ENCODE assay signal across 9 cellular contexts in the genomic region with DNA sequence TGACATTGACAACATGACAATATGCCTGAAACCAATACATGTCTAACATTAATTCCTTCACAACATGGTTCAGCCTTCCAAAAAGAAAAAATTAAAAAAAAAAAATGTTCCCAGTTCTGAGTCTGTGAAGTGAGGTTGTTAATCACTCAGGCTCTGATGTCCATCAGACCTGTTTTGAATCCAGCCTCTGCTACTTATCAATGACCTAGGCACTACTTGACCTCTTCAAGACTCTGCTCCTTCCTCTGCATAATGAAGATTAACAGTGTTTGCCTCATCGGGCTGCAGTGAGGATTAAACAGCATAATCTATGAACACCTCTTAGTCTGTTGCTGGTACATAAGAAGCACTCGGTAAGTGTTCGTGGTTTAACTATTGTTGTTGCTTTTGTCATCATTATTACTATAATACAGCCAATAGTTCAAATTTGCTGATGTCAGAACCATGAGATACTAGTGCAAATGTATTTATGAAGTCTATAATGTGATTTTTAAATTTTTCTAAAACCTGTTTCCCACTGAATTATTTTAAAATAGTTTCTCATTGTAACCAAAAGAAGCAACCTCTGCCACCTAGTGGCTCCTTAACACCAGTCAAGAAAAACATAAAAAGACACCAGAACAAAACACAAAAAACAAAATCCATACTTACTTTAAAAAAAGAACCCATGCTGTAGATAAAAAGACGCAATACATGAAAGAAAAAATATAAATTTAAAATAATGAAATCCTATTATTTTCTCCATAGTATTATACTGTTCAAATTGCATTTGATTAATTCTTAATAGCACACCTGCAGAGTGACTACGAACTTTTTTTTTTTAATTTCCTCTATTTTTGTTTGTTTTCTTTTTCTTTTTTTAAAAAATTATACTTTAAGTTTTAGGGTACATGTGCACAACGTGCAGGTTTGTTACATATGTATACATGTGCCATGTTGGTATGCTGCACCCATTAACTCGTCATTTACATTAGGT. TPM values are rescaled to one million over a fixed set of nuclear protein-coding genes. Genes with fewer than 3 reads are reported as not detected.
A peak's percentile ranks its signal among the peaks of the same experiment; 100 is the strongest.
DNase-seq lines count a peak whose midpoint lies in the region; ATAC-seq, FAIRE-seq and TF ChIP-seq lines count a peak whose summit lies in the region.
"Had no signal": no experiment of that assay in that cellular context is flagged by ENCODE, and none has a peak within 500 bp of the region (broad histone marks: within the 10 kb centered on the region; RNA-seq: fewer than 3 reads in every experiment).

No MANE protein-coding gene starts in this region.

- ATAC-seq in HepG2 (no peak), HG03039 (IDR thresholded peaks at IDR 0.05; ENCODE audit: unreplicated experiment) (no peak), GM18519 (IDR thresholded peaks at IDR 0.05; ENCODE audit: low FRiP score, unreplicated experiment) (no peak), HG03354 (IDR thresholded peaks at IDR 0.05; ENCODE audit: poor library complexity, severe bottlenecking, unreplicated experiment) (no peak), HG02938 (IDR thresholded peaks at IDR 0.05; ENCODE audit: unreplicated experiment) (no peak)

- CTCF ChIA-PET in HepG2 (lab: Yijun Ruan, JAX; ENCODE audit: low intra/inter-chr PET ratio, low total read pairs): interaction anchor here (1.2 kb wide), 1 partner anchor 63 kb away, joined by 4 read pairs; no protein-coding TSS in a partner anchor

- H3K9ac ChIP-seq in HepG2 (ENCODE audit: insufficient read depth, low read depth, low read length): no peak overlapping the region

- BruUV-seq in HepG2 (replicated peaks; lab: Mats Ljungman, UMichigan): no TSS peak

- H4K20me1 ChIP-seq in HepG2 (ENCODE audit: insufficient read depth, low read length): no peaks in the 10 kb centered on the region

- FAIRE-seq in HepG2 (lab: Jason Lieb, UNC): no peak

- H3K4me1 ChIP-seq in adrenal gland (replicated peaks in 1 of 2): no peaks in the 10 kb centered on the region
- H3K4me1 ChIP-seq in HepG2 (ENCODE audit: insufficient read depth, low read length): no peaks in the 10 kb centered on the region
- H3K4me1 ChIP-seq: SJCRH30 had no signal

- H3K27ac ChIP-seq in adrenal gland (no peak overlapping the region), HepG2 (ENCODE audit: extremely low read length, insufficient read depth, low read length) (no peak overlapping the region)
- H3K27ac ChIP-seq: SJCRH30 had no signal

- intact Hi-C loops in adrenal gland (cut with DNase I) (loop anchor here (5.0 to 10.0 kb wide), 2 partner anchors 255 to 267 kb away; no protein-coding TSS in a partner anchor), HepG2 (cut with micrococcal nuclease; ENCODE audit: unreplicated experiment) (loop anchor here (5.0 to 10.0 kb wide), 3 partner anchors 62 to 265 kb away; no protein-coding TSS in a partner anchor)

- TF ChIP-seq POLR2A in adrenal gland (IDR thresholded peaks at IDR 0.05): no peak
- TF ChIP-seq POLR2A in HepG2 (IDR thresholded peaks at IDR 0.05; ENCODE audit: insufficient read depth in 1 of 2, low read depth in 2 of 2, low read length in 2 of 2): no peak

- H3K9me3 ChIP-seq in adrenal gland (replicated peaks in 1 of 3) (no peaks in the 10 kb centered on the region), HepG2 (ENCODE audit: low read length) (peaks cover 7% of the 10 kb centered on the region; the same call in 1 of the 2 replicates)
- H3K9me3 ChIP-seq: SJCRH30 had no signal

- no peaks in the 10 kb centered on the region for H3K36me3 ChIP-seq in adrenal gland (replicated peaks in 1 of 2)
- no peaks in the 10 kb centered on the region for H3K36me3 ChIP-seq in HepG2 (replicated peaks in 1 of 2; ENCODE audit: control insufficient read depth in 1 of 2, insufficient read depth in 2 of 2, low read length in 2 of 2)
- H3K36me3 ChIP-seq: SJCRH30 had no signal

- TF ChIP-seq EP300 in HepG2 (IDR thresholded peaks at IDR 0.05; ENCODE audit: low read depth in 2 of 2, low read length in 2 of 2) (no peak), HepG2 (CRISPR knock-in tag; IDR thresholded peaks at IDR 0.05; ENCODE audit: borderline replicate concordance) (no peak)

- in situ Hi-C loops in HepG2 (cut with HindIII; ENCODE audit: extremely low pct_ligation_motif_present, low pct_unique_long_range_greater_than_20kb): no loop called here

- DNase-seq in DMS53 treated with DMSO at 0.1 percent for 48 hours (lab: John Stamatoyannopoulos, UW; ENCODE audit: unreplicated experiment): peak; percentile 38
- peak; percentile 44 for DNase-seq in M059J (ENCODE audit: low read depth)
- peak in 3 of 7 donors; percentile 9 to 55 (median 31) for DNase-seq in adrenal gland
- DNase-seq in HepG2 (ENCODE audit: low spot score): peak; percentile 7

- no peaks in the 10 kb centered on the region for H3K79me2 ChIP-seq in HepG2 (ENCODE audit: insufficient read depth, low read length)

- no peak overlapping the region for H3K4me2 ChIP-seq in HepG2 (ENCODE audit: low read depth, low read length)

- TF ChIP-seq CTCF in adrenal gland (IDR thresholded peaks at IDR 0.05) (peak; percentile 46 to 73 (median 59)), HepG2 (CRISPR knock-in tag; IDR thresholded peaks at IDR 0.05) (peak; percentile 36; the same call in 1 of the 2 replicates)

- H2AFZ ChIP-seq in HepG2 (ENCODE audit: low read length): no peak overlapping the region

- no peak overlapping the region for H3K4me3 ChIP-seq in adrenal gland
- H3K4me3 ChIP-seq in HepG2 (replicated peaks in 1 of 3; ENCODE audit: insufficient read depth in 1 of 3, low read depth in 2 of 3, low read length in 3 of 3): no peak overlapping the region
- H3K4me3 ChIP-seq: SJCRH30 had no signal

- POLR2A ChIA-PET in HepG2 (lab: Yijun Ruan, JAX): interaction anchor here (1.2 kb wide), 1 partner anchor 21 kb away, joined by 3 read pairs; the partner anchor contains the start of gene TMX1

- no peak for TF ChIP-seq RAD21 in HepG2 (CRISPR knock-in tag; IDR thresholded peaks at IDR 0.05)

- H3K27me3 ChIP-seq in adrenal gland (no peaks in the 10 kb centered on the region), HepG2 (ENCODE audit: control insufficient read depth in 1 of 2, insufficient read depth in 2 of 2, low read length in 2 of 2) (no peaks in the 10 kb centered on the region)
- H3K27me3 ChIP-seq: SJCRH30 had no signal

- 58 to 64% (median 61%) methylated on average over 7 of the region's 7 CpGs for WGBS in adrenal gland, 4 donors
- 43% methylated on average over 7 of the region's 7 CpGs for WGBS in HepG2 (ENCODE audit: low lambda C conversion rate)

TF ChIP-seq in HepG2, 621 proteins besides CTCF, POLR2A, EP300 and RAD21:
- no peak for TF ChIP-seq MIXL1 (CRISPR knock-in tag; IDR thresholded peaks at IDR 0.05)
- TF ChIP-seq STAG1 (CRISPR knock-in tag; IDR thresholded peaks at IDR 0.05): peak; percentile 39

RNA-seq across cellular contexts. Expression of gene TMX1, which starts 20.3 kb away (rescaled TPM):
- total RNA-seq in M059J (2014; rRNA removed; shearing (Covaris generic)): 90.0 and 121 TPM in 2 replicates
- total RNA-seq in adrenal gland (10 to 100 TPM; 17.0 to 43.1 (median 32.8) TPM), HepG2 (2016; rRNA removed; fragmentation: Illumina TruSeq; extraction: Trizol) (32.5 and 56.8 TPM in 2 replicates)
- polyA plus RNA-seq in adrenal gland (10 to 100 TPM in 1 of 3 donors, 1 to 10 TPM in 2; 4.2 to 30.2 (median 5.5) TPM), HepG2 (2011; rRNA removed) (19.2 and 23.0 TPM in 2 replicates)
- total RNA-seq in HepG2 (2016; cell fraction: cytosol; rRNA removed; fragmentation: Illumina TruSeq; extraction: Trizol; ENCODE audit: low read depth): 5.9 and 6.6 TPM in 2 replicates
- 32.1 and 53.5 TPM in 2 replicates for total RNA-seq in HepG2 (2016; cell fraction: insoluble cytoplasmic fraction; rRNA removed; fragmentation: Illumina TruSeq; extraction: Trizol)
- 10.2 and 12.2 TPM in 2 replicates for total RNA-seq in HepG2 (2016; cell fraction: membrane; rRNA removed; fragmentation: Illumina TruSeq; extraction: Trizol)
- total RNA-seq in HepG2 (2016; cell fraction: nucleus; rRNA removed; fragmentation: Illumina TruSeq; extraction: Trizol): 51.5 and 56.3 TPM in 2 replicates
- 13.3 and 19.4 TPM in 2 replicates for polyA plus RNA-seq in HepG2 (2011; cell fraction: cytosol; rRNA removed)
- polyA plus RNA-seq in HepG2 (2011; cell fraction: nucleus; rRNA removed): 5.7 and 8.3 TPM in 2 replicates
- 32.5 and 34.9 TPM in 2 replicates for polyA plus RNA-seq in HepG2 (2012)
- polyA plus RNA-seq in HepG2 (2016; cell fraction: cytosol; fragmentation: Illumina TruSeq; extraction: Trizol; ENCODE audit: low read depth): 1.8 and 2.1 TPM in 2 replicates
- polyA plus RNA-seq in HepG2 (2016; cell fraction: insoluble cytoplasmic fraction; fragmentation: Illumina TruSeq; extraction: Trizol; ENCODE audit: low read depth): 26.9 and 32.0 TPM in 2 replicates
- 5.0 and 5.1 TPM in 2 replicates for polyA plus RNA-seq in HepG2 (2016; cell fraction: membrane; fragmentation: Illumina TruSeq; extraction: Trizol; ENCODE audit: low read depth)
- 56.6 and 62.3 TPM in 2 replicates for polyA plus RNA-seq in HepG2 (2016; cell fraction: nucleus; fragmentation: Illumina TruSeq; extraction: Trizol; ENCODE audit: insufficient read depth, low read depth)
- polyA minus RNA-seq in HepG2 (2011; rRNA and poly(A)+ RNA removed; ENCODE audit: low replicate concordance): 24.2 and 31.8 TPM in 2 replicates
- 24.0 and 24.4 TPM in 2 replicates for polyA minus RNA-seq in HepG2 (2011; cell fraction: cytosol; rRNA and poly(A)+ RNA removed)
- 41.6 and 41.8 TPM in 2 replicates for polyA minus RNA-seq in HepG2 (2011; cell fraction: nucleus; rRNA and poly(A)+ RNA removed)
